In the genomic region with DNA sequence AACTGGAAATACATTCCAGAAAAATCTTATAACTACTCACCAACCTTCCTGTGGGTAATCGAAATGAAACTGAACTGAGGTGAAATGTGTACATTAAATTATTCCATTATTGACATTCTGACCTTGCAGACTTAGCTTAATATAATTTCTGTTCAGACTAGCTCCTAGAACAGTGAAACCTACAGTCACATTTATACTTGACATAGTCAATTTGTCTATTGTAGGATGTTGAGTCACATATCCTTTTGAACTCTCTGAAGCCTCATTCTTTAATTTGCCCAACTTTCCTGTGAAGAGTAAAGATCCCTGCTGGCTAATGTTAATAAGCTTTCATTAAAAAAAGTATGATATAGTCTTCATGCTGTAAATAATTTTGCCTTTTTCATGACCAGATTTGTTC, we compare ENCODE assay signal across 29 cellular contexts.
"Had no signal": no experiment of that assay in that cellular context is flagged by ENCODE, and none has a peak within 500 bp of the region (broad histone marks: within the 10 kb centered on the region; RNA-seq: fewer than 3 reads in every experiment).

No MANE protein-coding gene starts in this region.

- H3K36me3 ChIP-seq: neural progenitor cell, ovary, right lobe of liver, sigmoid colon, suprapubic skin, tibial artery, transverse colon, upper lobe of right lung, uterus had no signal

- DNase-seq: natural killer cell; occipital lobe; ovary; posterior cingulate gyrus; psoas muscle; right cardiac atrium; right lobe of liver; sigmoid colon; small intestine; stimulated activated CD4-positive, alpha-beta T cell treated with anti-CD3 and anti-CD28 coated beads, Interleukin-15, amount 100 ng/mL, for 24 hours; stimulated activated CD4-positive, alpha-beta T cell treated with anti-CD3 and anti-CD28 coated beads, Interleukin-2, amount 100 ng/mL, for 24 hours; stimulated activated CD4-positive, alpha-beta T cell treated with anti-CD3 and anti-CD28 coated beads, Interleukin-2, amount 100 ng/mL, for 48 hours; stimulated activated CD4-positive, alpha-beta T cell treated with anti-CD3 and anti-CD28 coated beads, Interleukin-4, amount 100 ng/mL, for 24 hours; stimulated activated naive CD4-positive, alpha-beta T cell; stimulated activated naive CD8-positive, alpha-beta T cell treated with anti-CD3 and anti-CD28 coated beads, Interleukin-15, amount 100 ng/mL, for 72 hours; stimulated activated naive CD8-positive, alpha-beta T cell treated with anti-CD3 and anti-CD28 coated beads, Interleukin-15, Interleukin-2, amounts not matched to agents 100 U/mL and 50 U/mL, for 24 hours; substantia nigra; testis; tibial artery; transverse colon; upper lobe of right lung; uterus had no signal

- H3K27me3 ChIP-seq: neural progenitor cell, ovary, right lobe of liver, sigmoid colon, suprapubic skin, testis, tibial artery, transverse colon, upper lobe of right lung, uterus had no signal

- H3K27ac Mint-ChIP-seq: natural killer cell; nephron; neural progenitor cell; progenitor cell of endocrine pancreas; stimulated activated memory B cell treated with anti-CD40 and anti-IgM and Interleukin-4, amounts not matched to agents 10 μg/mL and 1 μg/mL and 100 μg/mL, for 72 hours; stimulated activated naive CD8-positive, alpha-beta T cell treated with anti-CD3 and anti-CD28 coated beads, Interleukin-15, amount 100 ng/mL, for 72 hours; type B pancreatic cell had no signal

- H3K27ac ChIP-seq: neural progenitor cell, ovary, parathyroid adenoma, psoas muscle, right lobe of liver, sigmoid colon, suprapubic skin, testis, tibial artery, transverse colon, upper lobe of right lung, uterus had no signal

- H3K4me3 Mint-ChIP-seq: natural killer cell; nephron; neural progenitor cell; stimulated activated memory B cell treated with anti-CD40 and anti-IgM and Interleukin-4, amounts not matched to agents 10 μg/mL and 1 μg/mL and 100 μg/mL, for 72 hours; stimulated activated naive CD8-positive, alpha-beta T cell treated with anti-CD3 and anti-CD28 coated beads, Interleukin-15, amount 100 ng/mL, for 72 hours; type B pancreatic cell had no signal

- ATAC-seq: natural killer cell; psoas muscle; right cardiac atrium; right lobe of liver; stimulated activated memory B cell treated with anti-CD40 and anti-IgM and Interleukin-4, amounts not matched to agents 10 μg/mL and 1 μg/mL and 100 μg/mL, for 72 hours; stimulated activated naive CD8-positive, alpha-beta T cell treated with anti-CD3 and anti-CD28 coated beads, Interleukin-15, amount 100 ng/mL, for 72 hours; stimulated activated naive CD8-positive, alpha-beta T cell treated with anti-CD3 and anti-CD28 coated beads, Interleukin-15, Interleukin-2, amounts not matched to agents 100 U/mL and 50 U/mL, for 24 hours; upper lobe of right lung had no signal

- H3K4me1 Mint-ChIP-seq: natural killer cell, nephron had no signal

- H3K4me1 ChIP-seq: parathyroid adenoma, psoas muscle, right lobe of liver, sigmoid colon, suprapubic skin, tibial artery, transverse colon, upper lobe of right lung, uterus had no signal

- FAIRE-seq: small intestine had no signal

- H3K4me3 ChIP-seq: neural progenitor cell, ovary, psoas muscle, right lobe of liver, sigmoid colon, suprapubic skin, testis, tibial artery, transverse colon, upper lobe of right lung, uterus had no signal

- H3K36me3 Mint-ChIP-seq: natural killer cell, neural progenitor cell, type B pancreatic cell had no signal

- H3K9me3 ChIP-seq: ovary, psoas muscle, right lobe of liver, sigmoid colon, suprapubic skin, testis, tibial artery, transverse colon, upper lobe of right lung, uterus had no signal
